In the genomic region with DNA sequence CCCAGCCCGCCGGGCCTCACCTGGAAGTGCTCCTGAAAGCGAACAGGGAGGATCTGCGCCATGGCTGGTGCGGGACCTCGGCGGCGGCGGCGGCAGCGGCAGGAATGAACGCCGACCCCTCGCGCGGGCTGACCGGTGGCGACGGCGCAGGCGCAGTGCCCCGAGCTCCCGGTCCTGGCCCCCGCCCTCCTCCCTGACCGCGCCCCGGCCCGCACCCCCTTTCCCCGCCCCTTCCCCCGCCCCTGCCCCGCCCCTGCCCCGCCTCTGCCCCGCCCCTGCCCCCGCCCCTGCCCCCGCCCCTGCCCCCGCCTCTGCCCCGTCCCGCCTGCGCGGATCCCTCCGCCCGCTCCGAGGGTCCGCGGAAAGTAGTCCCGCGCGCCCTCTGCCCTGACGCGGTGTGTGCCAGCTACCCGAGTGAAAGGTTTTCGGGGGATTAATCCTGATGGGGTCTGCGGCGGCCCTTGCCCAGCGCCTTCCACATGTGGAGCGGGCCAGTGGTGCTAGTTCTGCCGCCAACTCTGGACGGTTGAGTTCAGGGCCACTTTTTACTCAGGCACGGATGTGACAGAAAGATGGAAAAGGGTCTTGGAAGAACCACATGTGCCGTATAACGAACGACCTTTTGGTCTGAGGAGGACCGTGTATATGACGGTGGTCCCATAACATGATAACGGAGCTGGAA, we compare ENCODE assay signal across 8 cellular contexts. TPM values are rescaled to one million over a fixed set of nuclear protein-coding genes. Genes with fewer than 3 reads are reported as not detected.
A peak's percentile ranks its signal among the peaks of the same experiment; 100 is the strongest.
DNase-seq lines count a peak whose midpoint lies in the region; ATAC-seq and TF ChIP-seq lines count a peak whose summit lies in the region.

A gene (minus strand): TSS at position 140 of the 682 bp plus-strand sequence. CDS start 78 bp downstream, at position 62.

- H3K36me3 ChIP-seq in WERI-Rb-1: no peaks in the 10 kb centered on the region; the same call in 1 of the 2 replicates
- no peaks in the 10 kb centered on the region for H3K36me3 ChIP-seq in mammary epithelial cell (ENCODE audit: insufficient read depth, low read length)

- BruUV-seq in mammary epithelial cell (replicated peaks; lab: Mats Ljungman, UMichigan): no TSS peak

- peak; percentile 69 for ATAC-seq in CD4-positive, alpha-beta T cell (ENCODE audit: poor library complexity)
- ATAC-seq in GM21423 (IDR thresholded peaks at IDR 0.05; ENCODE audit: unreplicated experiment) (peak; percentile 64), GM18858 (IDR thresholded peaks at IDR 0.05; ENCODE audit: unreplicated experiment) (no peak)

- peak; percentile 44 to 70 (median 56) for DNase-seq in CD4-positive, alpha-beta T cell
- peak; percentile 23 for DNase-seq in MV-4-11 (lab: John Stamatoyannopoulos, UW)
- peak; percentile 83 for DNase-seq in WERI-Rb-1
- peak; percentile 71 for DNase-seq in mammary epithelial cell
- peak; percentile 100 for DNase-seq in iPS-NIHi7 (ENCODE audit: extremely low spot score)

- peak within 1 kb of the TSS; percentile 54 for H3K9ac ChIP-seq in mammary epithelial cell (ENCODE audit: insufficient read depth, low read length)

- peaks cover 15% of the 10 kb centered on the region for H3K79me2 ChIP-seq in mammary epithelial cell (ENCODE audit: insufficient read depth, low read length)

- H3K27me3 Mint-ChIP-seq in CD4-positive, alpha-beta T cell: peaks cover 5% of the 10 kb centered on the region

- H3K27ac ChIP-seq in CD4-positive, alpha-beta T cell (ENCODE audit: low read depth, low read length): no peak within 1 kb of the TSS
- H3K27ac ChIP-seq in WERI-Rb-1 (peak within 1 kb of the TSS; percentile 76), mammary epithelial cell (ENCODE audit: insufficient read depth, low read depth, low read length) (peak within 1 kb of the TSS; percentile 46), skin epidermis (peak within 1 kb of the TSS; percentile 21 to 88 (median 80))

- H4K20me1 ChIP-seq in mammary epithelial cell (ENCODE audit: insufficient read depth, low read length): no peaks in the 10 kb centered on the region

- H3K9me3 Mint-ChIP-seq in CD4-positive, alpha-beta T cell: no peaks in the 10 kb centered on the region

- WGBS in mammary epithelial cell (ENCODE audit: low coverage, missing lambda C conversion rate): under 1% methylated on average over 28 of the region's 65 CpGs

- H3K4me3 ChIP-seq in WERI-Rb-1 (ENCODE audit: low read depth, low read length): peak within 1 kb of the TSS; percentile 87
- H3K4me3 ChIP-seq in mammary epithelial cell (replicated peaks in 1 of 3; ENCODE audit: insufficient read depth in 1 of 3, low read depth in 2 of 3, low read length in 3 of 3): peak within 1 kb of the TSS; percentile 74 to 81 (median 80)
- peak within 1 kb of the TSS; percentile 70 to 95 (median 80) for H3K4me3 ChIP-seq in skin epidermis

- peak within 1 kb of the TSS; percentile 91 for H3K4me3 Mint-ChIP-seq in CD4-positive, alpha-beta T cell

- H3K4me1 Mint-ChIP-seq in CD4-positive, alpha-beta T cell (ENCODE audit: low read depth): peaks cover 17% of the 10 kb centered on the region

- H3K36me3 Mint-ChIP-seq in CD4-positive, alpha-beta T cell (ENCODE audit: low read depth): peaks cover 6% of the 10 kb centered on the region

- dilution Hi-C loops in mammary epithelial cell (cut with HindIII; ENCODE audit: low sequenced_read_pairs): no loop called here

- in situ Hi-C loops in mammary epithelial cell (cut with MboI; ENCODE audit: low sequenced_read_pairs in 2 of 2): no loop called here

- H3K27me3 ChIP-seq in CD4-positive, alpha-beta T cell (ENCODE audit: control insufficient read depth, insufficient read depth, low read length): no peaks in the 10 kb centered on the region
- H3K27me3 ChIP-seq in WERI-Rb-1 (ENCODE audit: insufficient read depth, low read depth, severe bottlenecking): no peaks in the 10 kb centered on the region
- no peaks in the 10 kb centered on the region for H3K27me3 ChIP-seq in mammary epithelial cell (ENCODE audit: insufficient read depth, low read length)

- CTCF ChIA-PET in CD4-positive, alpha-beta T cell (lab: Charles Lee): interaction anchor here (1.1 kb wide), 1 partner anchor 147 kb away, joined by 4 read pairs; a partner anchor contains a TSS
- CTCF ChIA-PET in mammary epithelial cell (lab: Charles Lee; ENCODE audit: low non-redundant PET): interaction anchor here (0.7 kb wide), 1 partner anchor 136 kb away, joined by 9 read pairs; no protein-coding TSS in a partner anchor

- intact Hi-C loops in CD4-positive, alpha-beta T cell (cut with DNase I, micrococcal nuclease): loop anchor here in 1 of 2 experiments (1.0 to 10.0 kb wide), 7 partner anchors 113 to 813 kb away; a partner anchor contains a TSS
- intact Hi-C loops in mammary epithelial cell (cut with micrococcal nuclease): loop anchor here (5.0 to 10.0 kb wide), 3 partner anchors 141 to 423 kb away; a partner anchor contains a TSS

- no peak for TF ChIP-seq CTCF in CD4-positive, alpha-beta T cell (IDR thresholded peaks at IDR 0.05)
- no peak for TF ChIP-seq CTCF in WERI-Rb-1 (IDR thresholded peaks at IDR 0.05; ENCODE audit: low read depth, low read length)
- TF ChIP-seq CTCF in mammary epithelial cell (conservative IDR thresholded peaks at IDR 0.05 in 1 of 2, IDR thresholded peaks at IDR 0.05 in 1 of 2; ENCODE audit: extremely low read depth in 1 of 2, insufficient read depth in 1 of 2, low read depth in 1 of 2, low read length in 2 of 2): no peak

- H3K27ac Mint-ChIP-seq in CD4-positive, alpha-beta T cell: peak within 1 kb of the TSS; percentile 67

- no peaks in the 10 kb centered on the region for H3K9me3 ChIP-seq in CD4-positive, alpha-beta T cell (ENCODE audit: control insufficient read depth, low read length)
- no peaks in the 10 kb centered on the region for H3K9me3 ChIP-seq in WERI-Rb-1 (ENCODE audit: severe bottlenecking)
- no peaks in the 10 kb centered on the region for H3K9me3 ChIP-seq in mammary epithelial cell (replicated peaks; ENCODE audit: insufficient read depth, low read length)

- peaks cover 48% of the 10 kb centered on the region for H3K4me1 ChIP-seq in mammary epithelial cell (ENCODE audit: insufficient read depth, low read length)

- POLR2A ChIA-PET in CD4-positive, alpha-beta T cell (lab: Charles Lee): interaction anchor here (0.6 to 1.5 kb wide), 4 partner anchors 32 to 181 kb away, joined by 3 to 8 read pairs (median 4); a partner anchor contains a TSS

- H3K4me2 ChIP-seq in mammary epithelial cell (ENCODE audit: insufficient read depth, low read depth, low read length): peak within 1 kb of the TSS; percentile 95

- H2AFZ ChIP-seq in mammary epithelial cell (ENCODE audit: low read depth, low read length): peak within 1 kb of the TSS; percentile 99

RNA-seq across cellular contexts. Expression of the gene that starts here (rescaled TPM):
- 1 to 10 TPM in 1 of 2 experiments, under 1 TPM in 1; 0.52 to 1.5 TPM for total RNA-seq in CD4-positive, alpha-beta T cell
- 10 to 100 TPM; 30.0 to 33.2 TPM for total RNA-seq in mammary epithelial cell
- polyA plus RNA-seq in mammary epithelial cell: 10.2 TPM
- polyA minus RNA-seq in mammary epithelial cell: 27.5 TPM

Comparison
In these comparisons a context has a peak if more than half of its experiments do, and no peak if none do; other contexts are left out.
1. RNA of the gene that starts here (total RNA-seq): 30.0 to 33.2 TPM in mammary epithelial cell; 0.52 to 1.5 TPM in CD4-positive, alpha-beta T cell; every median in the first group is over 10 times any median in the second.
2. DNase-seq: peak in every context shown above with its lines; median percentile 100 in iPS-NIHi7; 83 in WERI-Rb-1; 71 in mammary epithelial cell; 56 in CD4-positive, alpha-beta T cell; 23 in MV-4-11.
3. Peak in every context shown above with its lines, with median percentiles within 50 percentile points of each other: H3K4me3 ChIP-seq.